ENCODE assay signal across 9 cellular contexts in genomic region chr4:110087116-110087708, GRCh38.
A peak's percentile ranks its signal among the peaks of the same experiment; 100 is the strongest.
DNase-seq lines count a peak whose midpoint lies in the region; ATAC-seq and TF ChIP-seq lines count a peak whose summit lies in the region.
"Had no signal": no experiment of that assay in that cellular context is flagged by ENCODE, and none has a peak within 500 bp of the region (broad histone marks: within the 10 kb centered on the region; RNA-seq: fewer than 3 reads in every experiment).

No MANE protein-coding gene starts in this region.

- H3K4me3 Mint-ChIP-seq in nephron, result no peak overlapping the region

- H3K4me3 ChIP-seq in astrocyte of the cerebellum (ENCODE audit: low read depth, low read length), result no peak overlapping the region

- ATAC-seq in GM18861 (IDR thresholded peaks at IDR 0.05; ENCODE audit: unreplicated experiment), result no peak

- in situ Hi-C loops in astrocyte of the cerebellum (cut with HindIII; ENCODE audit: low sequenced_read_pairs), result no loop called here

- H3K27me3 Mint-ChIP-seq in nephron (ENCODE audit: low read depth), result no peaks in the 10 kb centered on the region

- TF ChIP-seq CTCF in astrocyte of the cerebellum (IDR thresholded peaks at IDR 0.05; ENCODE audit: low read depth, low read length, missing control alignments) (no peak), nephron (IDR thresholded peaks at IDR 0.05; ENCODE audit: unreplicated experiment in 3 of 3) (no peak)

- H3K4me1 Mint-ChIP-seq in nephron, result peaks cover 55% of the 10 kb centered on the region

- H3K9me3 Mint-ChIP-seq in nephron, result peaks cover 11% of the 10 kb centered on the region

- H3K36me3 Mint-ChIP-seq in nephron (ENCODE audit: low read depth), result peaks cover 19% of the 10 kb centered on the region

- DNase-seq in DMS153 treated with DMSO at 0.1 percent for 48 hours (lab: John Stamatoyannopoulos, UW; ENCODE audit: unreplicated experiment) (peak; percentile 14), DMS153 (lab: John Stamatoyannopoulos, UW) (no peak), NCI-H1417 (lab: John Stamatoyannopoulos, UW) (peak in 2 of 3 experiments; percentile 21 to 88), astrocyte of the cerebellum (ENCODE audit: low read depth) (peak; percentile 76), NCI-H82 (lab: John Stamatoyannopoulos, UW) (no peak), NCI-H1436 (lab: John Stamatoyannopoulos, UW) (no peak)
- DNase-seq: right cardiac atrium had no signal

- peak overlapping the region; percentile 50 to 80 (median 62) for H3K27ac Mint-ChIP-seq in nephron

Comparison
In these comparisons a context has a peak if more than half of its experiments do, and no peak if none do; other contexts are left out.
1. DNase-seq: peak in DMS153 treated with DMSO at 0.1 percent for 48 hours (single experiment), NCI-H1417 (2 of 3) and astrocyte of the cerebellum (single experiment); none in DMS153 (single experiment), NCI-H82 (single experiment) and NCI-H1436 (single experiment).